ENCODE assay signal across 8 cellular contexts in genomic region chr11:111627591-111627990, GRCh38.
"Had no signal": no experiment of that assay in that cellular context is flagged by ENCODE, and none has a peak within 500 bp of the region (broad histone marks: within the 10 kb centered on the region; RNA-seq: fewer than 3 reads in every experiment).

No MANE protein-coding gene starts in this region.

- H3K27ac ChIP-seq: breast epithelium, thyroid gland, uterus had no signal

- ATAC-seq: esophagus mucosa had no signal

- H3K27me3 ChIP-seq: breast epithelium, thyroid gland, uterus had no signal

- DNase-seq: activated CD4-positive, alpha-beta memory T cell treated with anti-CD3 and anti-CD28 coated beads, Interleukin-2, amount 10 ng/mL, durations not matched to agents 7 days and 5 days; activated gamma-delta T cell; activated T-cell treated with anti-CD3 and anti-CD28 coated beads, Interleukin-2, amount 50 U/mL, for 48 hours; mammary epithelial cell; thyroid gland; uterus had no signal

- H3K9me3 ChIP-seq: breast epithelium, thyroid gland, uterus had no signal

- H3K36me3 ChIP-seq: breast epithelium, thyroid gland, uterus had no signal

- H3K4me3 ChIP-seq: breast epithelium, thyroid gland, uterus had no signal

- H3K4me1 ChIP-seq: breast epithelium had no signal
